In genomic region chr3:129966876-129967275, GRCh38 we compare ENCODE assay signal across 21 cellular contexts. TPM values are rescaled to one million over a fixed set of nuclear protein-coding genes. Genes with fewer than 3 reads are reported as not detected.
DNase-seq lines count a peak whose midpoint lies in the region; ATAC-seq and TF ChIP-seq lines count a peak whose summit lies in the region.
"Had no signal": no experiment of that assay in that cellular context is flagged by ENCODE, and none has a peak within 500 bp of the region (broad histone marks: within the 10 kb centered on the region; RNA-seq: fewer than 3 reads in every experiment).

No MANE protein-coding gene starts in this region.

- no peaks in the 10 kb centered on the region for H3K4me1 ChIP-seq in endodermal cell (ENCODE audit: control insufficient read depth, insufficient read depth, low read length)

- H3K4me3 ChIP-seq in endodermal cell (ENCODE audit: low read length) (no peak overlapping the region), retinal pigment epithelial cell (ENCODE audit: low read length) (no peak overlapping the region)

- H3K9me3 ChIP-seq in endodermal cell (ENCODE audit: control insufficient read depth, low read length), result no peaks in the 10 kb centered on the region

- H3K9me3 Mint-ChIP-seq in endodermal cell, result no peaks in the 10 kb centered on the region
- no peaks in the 10 kb centered on the region for H3K9me3 Mint-ChIP-seq in activated CD4-positive, alpha-beta T cell treated with anti-CD3 and anti-CD28 coated beads, Interleukin-2, amount 10 ng/mL, durations not matched to agents 7 days and 5 days
- H3K9me3 Mint-ChIP-seq: CD8-positive, alpha-beta T cell had no signal

- H3K36me3 ChIP-seq in endodermal cell (ENCODE audit: control insufficient read depth, insufficient read depth, low read length), result no peaks in the 10 kb centered on the region

- no peak for ATAC-seq in GM21360 (IDR thresholded peaks at IDR 0.05; ENCODE audit: unreplicated experiment)
- ATAC-seq: CD8-positive, alpha-beta T cell had no signal

- POLR2A ChIA-PET in activated CD4-positive, alpha-beta T cell treated with anti-CD3 and anti-CD28 coated beads, Interleukin-2, amount 10 ng/mL, durations not matched to agents 7 days and 5 days (lab: Charles Lee), result no interaction called here

- peaks cover 58% of the 10 kb centered on the region for H3K27me3 ChIP-seq in endodermal cell (ENCODE audit: control insufficient read depth, insufficient read depth, low read length, poor library complexity, severe bottlenecking)

- CTCF ChIA-PET in activated CD4-positive, alpha-beta T cell treated with anti-CD3 and anti-CD28 coated beads, Interleukin-2, amount 10 ng/mL, durations not matched to agents 7 days and 5 days (lab: Charles Lee), result interaction anchor here (0.9 kb wide), 1 partner anchor 18 kb away, joined by 3 read pairs; no protein-coding TSS in a partner anchor

- H3K27ac Mint-ChIP-seq in endodermal cell, result no peak overlapping the region
- no peak overlapping the region for H3K27ac Mint-ChIP-seq in activated CD4-positive, alpha-beta T cell treated with anti-CD3 and anti-CD28 coated beads, Interleukin-2, amount 10 ng/mL, durations not matched to agents 7 days and 5 days
- H3K27ac Mint-ChIP-seq: CD8-positive, alpha-beta T cell had no signal

- H3K36me3 Mint-ChIP-seq in endodermal cell (ENCODE audit: low read depth), result no peaks in the 10 kb centered on the region
- no peaks in the 10 kb centered on the region for H3K36me3 Mint-ChIP-seq in activated CD4-positive, alpha-beta T cell treated with anti-CD3 and anti-CD28 coated beads, Interleukin-2, amount 10 ng/mL, durations not matched to agents 7 days and 5 days (ENCODE audit: low read depth)
- H3K36me3 Mint-ChIP-seq: CD8-positive, alpha-beta T cell had no signal

- WGBS in endodermal cell (ENCODE audit: insufficient coverage in 1 of 2, insufficient read length in 1 of 2), 2 experiments, result 50 to 82% methylated on average over 2 to 4 of the region's 4 CpGs

- peaks cover 65% of the 10 kb centered on the region for H3K27me3 Mint-ChIP-seq in endodermal cell (ENCODE audit: insufficient read depth)
- H3K27me3 Mint-ChIP-seq in activated CD4-positive, alpha-beta T cell treated with anti-CD3 and anti-CD28 coated beads, Interleukin-2, amount 10 ng/mL, durations not matched to agents 7 days and 5 days, result peaks cover 14% of the 10 kb centered on the region

- no peak for TF ChIP-seq CTCF in endodermal cell (conservative IDR thresholded peaks at IDR 0.05)
- TF ChIP-seq CTCF in retinal pigment epithelial cell (conservative IDR thresholded peaks at IDR 0.05; ENCODE audit: low read depth, low read length), result no peak

- no peak overlapping the region for H3K9ac ChIP-seq in endodermal cell (ENCODE audit: extremely low read depth, low read length, poor library complexity, severe bottlenecking)
- H3K9ac ChIP-seq: KMS-11 had no signal

- peaks cover 9% of the 10 kb centered on the region for H3K4me1 Mint-ChIP-seq in endodermal cell
- H3K4me1 Mint-ChIP-seq in activated CD4-positive, alpha-beta T cell treated with anti-CD3 and anti-CD28 coated beads, Interleukin-2, amount 10 ng/mL, durations not matched to agents 7 days and 5 days, result no peaks in the 10 kb centered on the region

- no peak overlapping the region for H3K4me3 Mint-ChIP-seq in endodermal cell
- H3K4me3 Mint-ChIP-seq in activated CD4-positive, alpha-beta T cell treated with anti-CD3 and anti-CD28 coated beads, Interleukin-2, amount 10 ng/mL, durations not matched to agents 7 days and 5 days, result no peak overlapping the region
- H3K4me3 Mint-ChIP-seq: CD8-positive, alpha-beta T cell had no signal

- DNase-seq in DMS79 treated with DMSO at 0.1 percent for 48 hours (lab: John Stamatoyannopoulos, UW) (peak; percentile 10), DMS79 (lab: John Stamatoyannopoulos, UW) (no peak), RPMI7951 (ENCODE audit: low read depth) (peak; percentile 55), endodermal cell (no peak), retinal pigment epithelial cell (ENCODE audit: low read depth) (peak; percentile 39), GM19240 (ENCODE audit: insufficient read length, low spot score) (no peak)
- no peak for DNase-seq in activated CD4-positive, alpha-beta T cell treated with anti-CD3 and anti-CD28 coated beads, Interleukin-2, amount 10 ng/mL, durations not matched to agents 7 days and 5 days
- DNase-seq: Calu3; CD8-positive, alpha-beta T cell; DMS153; GF-D8; IMR-90; NCI-H1105; NCI-H146; NCI-H2029 treated with DMSO at 0.1 percent for 48 hours; NCI-H82 had no signal

- H3K27ac ChIP-seq in endodermal cell (ENCODE audit: low read depth, low read length), result peak overlapping the region; percentile 44
- H3K27ac ChIP-seq: 22Rv1, KMS-11 had no signal

RNA-seq across cellular contexts. Expression of gene TRH, which starts 7.6 kb away (rescaled TPM):
- not detected in 2 replicates for total RNA-seq in RPMI7951 (2014; rRNA removed; shearing (Covaris generic))
- total RNA-seq in endodermal cell, result under 1 TPM; 0.22 to 0.29 TPM
- 2.7 TPM for polyA plus RNA-seq in endodermal cell (2013, experiment 1 of 2)
- polyA plus RNA-seq in endodermal cell (2013, experiment 2 of 2), result 2.5 TPM
- total RNA-seq in activated CD4-positive, alpha-beta T cell treated with anti-CD3 and anti-CD28 coated beads, Interleukin-2, amount 10 ng/mL, durations not matched to agents 7 days and 5 days, result not detected
- total RNA-seq: Calu3; CD8-positive, alpha-beta T cell; H4; IMR-90; NCI-H460 had no signal
- polyA plus RNA-seq: IMR-90 had no signal

Comparison
In these comparisons a context has a peak if more than half of its experiments do, and no peak if none do; other contexts are left out.
1. DNase-seq: peak in DMS79 treated with DMSO at 0.1 percent for 48 hours (single experiment), RPMI7951 (single experiment) and retinal pigment epithelial cell (single experiment); none in DMS79 (single experiment), endodermal cell (single experiment), GM19240 (single experiment) and activated CD4-positive, alpha-beta T cell treated with anti-CD3 and anti-CD28 coated beads, Interleukin-2, amount 10 ng/mL, durations not matched to agents 7 days and 5 days (single experiment).